In genomic region chr21:45317401-45318145, GRCh38 we compare ENCODE assay signal across 1 cellular context.
TF ChIP-seq lines count a peak whose summit lies in the region.

No MANE protein-coding gene starts in this region.

TF ChIP-seq in SK-N-SH treated with all-trans-retinoic acid at 6 μM for 48 hours, 23 proteins besides CTCF, POLR2A, EP300 and RAD21 (continued from another document):
- TF ChIP-seq BACH2 (CRISPR knock-in tag; IDR thresholded peaks at IDR 0.05; ENCODE audit: borderline replicate concordance) (no peak), TCF4 (CRISPR knock-in tag; IDR thresholded peaks at IDR 0.05; ENCODE audit: borderline replicate concordance) (no peak), ZC3H10 (CRISPR knock-in tag; IDR thresholded peaks at IDR 0.05) (no peak), ZNF565 (CRISPR knock-in tag; conservative IDR thresholded peaks at IDR 0.05; ENCODE audit: low read depth) (no peak), ARNTL (CRISPR knock-in tag; IDR thresholded peaks at IDR 0.05; ENCODE audit: borderline replicate concordance, low read depth) (no peak), CSDC2 (CRISPR knock-in tag; IDR thresholded peaks at IDR 0.05) (no peak), ESRRG (CRISPR knock-in tag; IDR thresholded peaks at IDR 0.05) (no peak), RARB (CRISPR knock-in tag; IDR thresholded peaks at IDR 0.05) (no peak), ZFP3 (CRISPR knock-in tag; IDR thresholded peaks at IDR 0.05) (no peak), SNAI2 (CRISPR knock-in tag; IDR thresholded peaks at IDR 0.05) (no peak), PPARA (CRISPR knock-in tag; IDR thresholded peaks at IDR 0.05; ENCODE audit: borderline replicate concordance) (no peak), CREB5 (CRISPR knock-in tag; IDR thresholded peaks at IDR 0.05; ENCODE audit: low read depth) (no peak)
